In the genomic region with DNA sequence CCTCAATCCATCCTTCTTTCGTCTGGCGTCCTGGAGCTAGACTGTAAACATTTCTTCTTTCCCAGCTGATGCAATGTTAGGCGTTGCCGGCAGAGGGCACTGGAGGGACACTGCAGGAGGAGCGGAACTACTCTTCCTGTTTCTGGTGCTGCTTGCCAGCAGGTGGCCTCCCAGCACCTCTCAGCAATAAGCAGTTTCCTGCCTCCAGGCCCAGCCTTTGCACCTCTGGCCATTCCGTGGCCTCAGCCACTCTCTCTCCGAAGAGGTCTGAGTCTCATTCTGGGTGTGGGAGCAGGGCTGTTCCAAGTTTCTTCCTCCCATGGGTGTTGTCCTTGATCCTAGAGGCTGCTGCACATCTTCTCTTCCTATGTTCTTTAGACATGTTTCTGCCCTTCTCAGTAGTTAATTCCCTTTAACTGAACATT, we compare ENCODE assay signal across 8 cellular contexts. TPM values are rescaled to one million over a fixed set of nuclear protein-coding genes. Genes with fewer than 3 reads are reported as not detected.
A peak's percentile ranks its signal among the peaks of the same experiment; 100 is the strongest.
DNase-seq lines count a peak whose midpoint lies in the region; ATAC-seq and TF ChIP-seq lines count a peak whose summit lies in the region.

No MANE protein-coding gene starts in this region.

- DNase-seq in C1 segment of cervical spinal cord (lab: John Stamatoyannopoulos, UW) (peak in 12 of 14 donors; percentile 30 to 78 (median 50)), HL-60 (ENCODE audit: low read depth in 1 of 2, low spot score in 1 of 2) (peak; percentile 81 to 86), NCI-H82 treated with DMSO at 0.1 percent for 48 hours (lab: John Stamatoyannopoulos, UW; ENCODE audit: unreplicated experiment) (peak; percentile 64), ecto neural progenitor cell (ENCODE audit: low spot score) (peak; percentile 91), lung microvascular endothelial cell (ENCODE audit: low read depth in 2 of 2) (peak; percentile 85 to 88)
- peak; percentile 86 to 90 for DNase-seq in activated CD4-positive, alpha-beta T cell treated with anti-CD3 and anti-CD28 coated beads, Interleukin-2, amount 50 U/mL, for 48 hours
- DNase-seq in stimulated activated CD8-positive, alpha-beta memory T cell treated with anti-CD3 and anti-CD28 coated beads, Interleukin-15, amount 100 ng/mL, for 24 hours (ENCODE audit: low read depth) = peak; percentile 62

- no peaks in the 10 kb centered on the region for H3K27me3 ChIP-seq in HL-60 (ENCODE audit: insufficient read depth, poor library complexity, severe bottlenecking)

- H3K27ac ChIP-seq in HL-60 (replicated peaks) = no peak overlapping the region

- no peak overlapping the region for H3K4me3 ChIP-seq in HL-60 (replicated peaks; ENCODE audit: insufficient read depth, low read length)

- ATAC-seq in GM19372 (IDR thresholded peaks at IDR 0.05; ENCODE audit: low read depth, unreplicated experiment) = peak; percentile 83

- TF ChIP-seq CTCF in HL-60 (IDR thresholded peaks at IDR 0.05; ENCODE audit: insufficient read depth, low read length) = peak; percentile 100

RNA-seq across cellular contexts. Expression of a gene that starts 7.5 kb away (rescaled TPM):
- under 0.01 TPM in 1 of 2 replicates, not detected in the other for total RNA-seq in lung microvascular endothelial cell
